ENCODE assay signal across 1 cellular context in the genomic region with DNA sequence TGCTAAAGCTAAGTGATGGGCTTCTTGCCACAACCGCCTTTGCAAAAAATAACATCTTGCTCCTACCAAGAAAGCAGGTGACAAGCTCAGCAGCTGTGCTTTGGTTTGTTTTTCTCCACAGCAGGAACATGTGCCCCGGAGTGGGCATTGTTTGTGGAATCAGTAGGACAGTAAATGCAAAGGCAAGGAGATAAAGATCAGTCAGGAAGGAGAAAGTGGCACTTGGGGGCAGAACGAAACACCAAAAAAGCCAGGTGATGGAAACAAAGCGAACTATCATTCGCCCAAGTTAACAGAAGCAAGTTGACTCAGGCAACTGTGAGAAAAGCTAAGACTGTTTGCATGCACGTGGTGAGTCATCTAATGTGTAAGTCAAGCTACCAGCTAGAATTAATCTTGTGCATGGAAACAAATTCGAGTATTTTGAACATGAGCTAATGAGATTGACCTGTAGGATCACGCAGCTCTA.
A peak's percentile ranks its signal among the peaks of the same experiment; 100 is the strongest.
TF ChIP-seq lines count a peak whose summit lies in the region.

No MANE protein-coding gene starts in this region.

TF ChIP-seq in K562, 482 proteins besides CTCF, POLR2A, EP300 and RAD21 (continued from another document):
- TF ChIP-seq, protein P1, sequence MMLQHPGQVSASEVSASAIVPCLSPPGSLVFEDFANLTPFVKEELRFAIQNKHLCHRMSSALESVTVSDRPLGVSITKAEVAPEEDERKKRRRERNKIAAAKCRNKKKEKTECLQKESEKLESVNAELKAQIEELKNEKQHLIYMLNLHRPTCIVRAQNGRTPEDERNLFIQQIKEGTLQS (IDR thresholded peaks at IDR 0.05), result peak; percentile 66
- TF ChIP-seq, protein P1 (CRISPR knock-in tag; conservative IDR thresholded peaks at IDR 0.05), result no peak
- TF ChIP-seq ARID2 (IDR thresholded peaks at IDR 0.05), result no peak
